ENCODE assay signal across 8 cellular contexts in the genomic region with DNA sequence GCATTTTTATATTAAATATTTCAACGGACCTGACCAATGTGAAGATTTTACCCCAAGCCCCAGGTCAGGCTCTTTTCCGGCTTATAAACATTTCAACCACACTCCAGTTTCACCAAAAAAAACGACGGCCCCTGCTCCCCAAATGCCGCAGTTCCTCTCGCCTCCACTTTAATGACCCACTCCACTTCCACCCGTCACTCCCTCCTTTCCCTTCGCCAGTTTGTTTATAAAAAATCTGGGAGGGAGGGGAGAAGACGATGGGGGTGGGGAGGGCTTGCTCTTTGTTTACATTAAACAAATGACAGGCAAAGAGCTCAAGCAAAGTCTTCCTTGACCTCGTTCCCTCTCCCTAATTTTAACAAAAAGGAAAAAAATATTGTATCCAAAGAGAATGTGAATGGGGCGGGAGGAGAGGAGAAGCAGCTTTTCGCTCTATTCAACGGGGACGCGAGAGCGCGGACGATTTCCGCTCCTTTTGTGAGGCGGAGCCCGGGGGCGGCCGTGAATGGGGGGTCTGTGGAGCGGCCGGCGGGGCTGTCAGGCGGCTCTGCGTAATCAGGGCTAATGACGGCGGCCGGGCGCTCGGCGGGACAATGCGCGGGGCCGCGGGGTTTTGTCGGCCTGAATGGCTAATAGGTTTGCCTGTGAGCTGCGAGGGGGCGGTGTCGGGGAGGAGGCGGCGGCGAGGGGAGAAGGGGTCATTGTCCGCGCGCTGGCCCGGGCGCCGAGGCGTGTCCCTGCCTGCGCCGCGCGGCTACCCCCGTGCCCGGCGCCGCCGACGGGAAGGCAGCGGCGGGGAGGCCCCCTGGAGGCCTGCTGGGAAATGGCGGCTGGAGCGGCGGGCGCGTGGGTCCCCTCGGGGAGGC. TPM values are rescaled to one million over a fixed set of nuclear protein-coding genes. Genes with fewer than 3 reads are reported as not detected.
DNase-seq lines count a peak whose midpoint lies in the region; ATAC-seq and TF ChIP-seq lines count a peak whose summit lies in the region.

No MANE protein-coding gene starts in this region.

- H4K20me1 ChIP-seq in PC-9 (ENCODE audit: insufficient read depth), result no peaks in the 10 kb centered on the region

- peak overlapping the region; percentile 63 for H3K9ac ChIP-seq in ES-I3 (ENCODE audit: low read depth, low read length)

- H3K4me2 ChIP-seq in PC-9, result peak overlapping the region; percentile 67

- DNase-seq in PC-9 (peak in 1 of 2 experiments; percentile 28), epithelial cell of proximal tubule (ENCODE audit: low read depth) (no peak), osteocyte (ENCODE audit: extremely low spot score, unreplicated experiment) (peak; percentile 85), MV-4-11 (lab: John Stamatoyannopoulos, UW) (no peak)

- no peaks in the 10 kb centered on the region for H3K9me3 Mint-ChIP-seq in osteocyte (ENCODE audit: unreplicated experiment)

- H3K4me3 Mint-ChIP-seq in osteocyte (ENCODE audit: unreplicated experiment), result peak overlapping the region; percentile 73

- no peaks in the 10 kb centered on the region for H3K79me2 ChIP-seq in PC-9 (ENCODE audit: low read depth)

- TF ChIP-seq CTCF in PC-9 (conservative IDR thresholded peaks at IDR 0.05) (no peak), epithelial cell of proximal tubule (conservative IDR thresholded peaks at IDR 0.05; ENCODE audit: low read depth, low read length) (no peak), osteocyte (IDR thresholded peaks at IDR 0.05) (peak; percentile 66)

- H3K9me3 ChIP-seq in ES-I3 (ENCODE audit: control insufficient read depth, insufficient read depth, low read length), result no peaks in the 10 kb centered on the region
- no peaks in the 10 kb centered on the region for H3K9me3 ChIP-seq in PC-9 (ENCODE audit: insufficient read depth, low read depth)

- H3K4me1 ChIP-seq in ES-I3 (ENCODE audit: insufficient read depth, low read length) (peaks cover 8% of the 10 kb centered on the region), PC-9 (replicated peaks; ENCODE audit: insufficient read depth) (no peaks in the 10 kb centered on the region)

- no peaks in the 10 kb centered on the region for H3K36me3 Mint-ChIP-seq in osteocyte (ENCODE audit: unreplicated experiment)

- H3K4me3 ChIP-seq in PC-9, result peak overlapping the region; percentile 43; the same call in 1 of the 2 replicates
- peak overlapping the region; percentile 42 for H3K4me3 ChIP-seq in epithelial cell of proximal tubule (ENCODE audit: low read depth, low read length)

- no peaks in the 10 kb centered on the region for H3F3A ChIP-seq in PC-9 (ENCODE audit: insufficient read depth, low read depth)

- POLR2A ChIA-PET in PC-9 (lab: Charles Lee; ENCODE audit: unreplicated experiment), result no interaction called here

- H3K36me3 ChIP-seq in ES-I3 (ENCODE audit: insufficient read depth, low read length) (no peaks in the 10 kb centered on the region), PC-9 (ENCODE audit: low read depth) (no peaks in the 10 kb centered on the region)

- H3K27me3 Mint-ChIP-seq in osteocyte (ENCODE audit: unreplicated experiment), result peaks cover 75% of the 10 kb centered on the region

- peak overlapping the region; percentile 35 for H2AFZ ChIP-seq in PC-9

- intact Hi-C loops in PC-9 (cut with micrococcal nuclease; ENCODE audit: unreplicated experiment), result no loop called here

- H3K4me1 Mint-ChIP-seq in osteocyte (ENCODE audit: unreplicated experiment), result peaks cover 23% of the 10 kb centered on the region

- peak; percentile 60 for ATAC-seq in HG02885 (IDR thresholded peaks at IDR 0.05; ENCODE audit: poor library complexity, unreplicated experiment)
- ATAC-seq in HG02973 (IDR thresholded peaks at IDR 0.05; ENCODE audit: unreplicated experiment), result no peak
- ATAC-seq in HG03196 (IDR thresholded peaks at IDR 0.05; ENCODE audit: unreplicated experiment), result no peak

- no TSS peak for BruUV-seq in PC-9 (replicated peaks; lab: Mats Ljungman, UMichigan)

- CTCF ChIA-PET in PC-9 (lab: Charles Lee), result interaction anchor here (0.7 kb wide), 1 partner anchor 164 kb away, joined by 3 read pairs; no protein-coding TSS in a partner anchor

- H3K27ac ChIP-seq in PC-9, result no peak overlapping the region

- peaks cover 18% of the 10 kb centered on the region for H3K27me3 ChIP-seq in PC-9 (ENCODE audit: insufficient read depth, low read depth)

- H3K9me2 ChIP-seq in PC-9 (ENCODE audit: insufficient read depth), result no peaks in the 10 kb centered on the region

- H3K27ac Mint-ChIP-seq in osteocyte (ENCODE audit: unreplicated experiment), result no peak overlapping the region

RNA-seq across cellular contexts. Expression of a gene that starts 5.7 kb away (rescaled TPM):
- total RNA-seq in PC-9 (2021), result not detected in 2 replicates
- not detected in 2 replicates for total RNA-seq in epithelial cell of proximal tubule
- not detected in 2 replicates for total RNA-seq in osteocyte

RNA-seq across cellular contexts. Expression of a gene that starts 28.7 kb away (rescaled TPM):
- total RNA-seq in PC-9 (2021), result not detected in 2 replicates
- 1.2 TPM in 1 of 2 replicates, not detected in the other for total RNA-seq in epithelial cell of proximal tubule
- total RNA-seq in osteocyte, result 1.1 and 1.4 TPM in 2 replicates
